Comparison of ENCODE assay signal across 1 cellular context in the genomic region with DNA sequence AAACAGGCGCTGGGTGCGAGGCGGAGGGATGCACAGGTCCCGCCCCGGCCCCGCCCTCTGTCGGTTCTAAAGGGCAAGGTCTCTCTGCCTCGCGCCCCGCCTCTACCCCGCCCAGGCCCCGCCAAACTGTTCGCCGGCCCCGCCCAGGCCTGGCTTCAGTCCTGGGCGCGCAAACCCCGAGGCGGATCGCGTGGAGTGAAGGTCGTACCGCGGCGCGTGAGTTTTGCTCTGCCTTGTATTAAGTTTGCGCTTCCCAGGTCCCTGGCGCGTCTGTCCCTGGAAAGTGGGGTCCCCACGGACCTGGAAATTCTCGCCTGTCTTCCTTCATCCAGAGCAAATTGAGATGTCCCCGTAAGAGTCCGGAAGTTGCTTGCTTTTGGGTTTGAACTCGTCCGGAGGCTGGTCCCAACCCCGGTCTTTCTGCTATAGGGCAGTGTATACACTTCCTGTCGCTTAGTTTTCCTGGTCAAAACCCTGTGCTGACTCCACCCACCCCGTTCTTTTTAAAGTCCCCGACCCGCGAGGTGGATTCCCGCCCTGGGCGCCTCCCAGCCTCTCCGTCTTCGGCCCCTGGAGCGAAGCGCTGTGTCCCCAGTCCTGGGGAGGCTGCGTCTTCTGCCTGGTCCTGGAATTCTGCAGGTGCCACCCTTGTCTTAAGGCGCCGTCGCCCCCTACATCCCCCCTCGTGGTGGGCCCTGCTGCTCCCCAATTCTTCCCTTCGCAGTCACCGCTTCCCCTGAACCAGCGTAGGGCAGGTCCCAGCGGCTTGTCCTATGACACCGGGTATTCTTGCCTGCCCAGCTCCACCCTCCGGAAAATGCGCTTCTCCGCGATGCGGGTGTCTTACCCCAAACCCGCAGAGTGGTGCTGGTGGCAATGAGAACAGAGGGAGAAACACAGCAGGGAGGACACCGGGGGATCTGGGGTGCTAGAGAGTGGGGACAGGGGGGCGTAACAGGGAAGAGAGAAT.
TF ChIP-seq lines count a peak whose summit lies in the region.

No MANE protein-coding gene starts in this region.

TF ChIP-seq in GM12878, 131 proteins besides CTCF, POLR2A, EP300 and RAD21 (continued from another document and continues in another):
- TF ChIP-seq, protein P1, sequence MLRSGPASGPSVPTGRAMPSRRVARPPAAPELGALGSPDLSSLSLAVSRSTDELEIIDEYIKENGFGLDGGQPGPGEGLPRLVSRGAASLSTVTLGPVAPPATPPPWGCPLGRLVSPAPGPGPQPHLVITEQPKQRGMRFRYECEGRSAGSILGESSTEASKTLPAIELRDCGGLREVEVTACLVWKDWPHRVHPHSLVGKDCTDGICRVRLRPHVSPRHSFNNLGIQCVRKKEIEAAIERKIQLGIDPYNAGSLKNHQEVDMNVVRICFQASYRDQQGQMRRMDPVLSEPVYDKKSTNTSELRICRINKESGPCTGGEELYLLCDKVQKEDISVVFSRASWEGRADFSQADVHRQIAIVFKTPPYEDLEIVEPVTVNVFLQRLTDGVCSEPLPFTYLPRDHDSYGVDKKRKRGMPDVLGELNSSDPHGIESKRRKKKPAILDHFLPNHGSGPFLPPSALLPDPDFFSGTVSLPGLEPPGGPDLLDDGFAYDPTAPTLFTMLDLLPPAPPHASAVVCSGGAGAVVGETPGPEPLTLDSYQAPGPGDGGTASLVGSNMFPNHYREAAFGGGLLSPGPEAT (IDR thresholded peaks at IDR 0.05; ENCODE audit: low read depth), result peak; percentile 86
- TF ChIP-seq MTA2 (IDR thresholded peaks at IDR 0.05; ENCODE audit: low read depth), result no peak
- TF ChIP-seq, protein P2, sequence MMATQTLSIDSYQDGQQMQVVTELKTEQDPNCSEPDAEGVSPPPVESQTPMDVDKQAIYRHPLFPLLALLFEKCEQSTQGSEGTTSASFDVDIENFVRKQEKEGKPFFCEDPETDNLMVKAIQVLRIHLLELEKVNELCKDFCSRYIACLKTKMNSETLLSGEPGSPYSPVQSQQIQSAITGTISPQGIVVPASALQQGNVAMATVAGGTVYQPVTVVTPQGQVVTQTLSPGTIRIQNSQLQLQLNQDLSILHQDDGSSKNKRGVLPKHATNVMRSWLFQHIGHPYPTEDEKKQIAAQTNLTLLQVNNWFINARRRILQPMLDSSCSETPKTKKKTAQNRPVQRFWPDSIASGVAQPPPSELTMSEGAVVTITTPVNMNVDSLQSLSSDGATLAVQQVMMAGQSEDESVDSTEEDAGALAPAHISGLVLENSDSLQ (IDR thresholded peaks at IDR 0.05), result no peak
- no peak for TF ChIP-seq JUND (IDR thresholded peaks at IDR 0.05; ENCODE audit: low read depth, low read length)
- peak; percentile 89 for TF ChIP-seq MXI1 (IDR thresholded peaks at IDR 0.05; ENCODE audit: low read depth, low read length)
- TF ChIP-seq NR2C1 (IDR thresholded peaks at IDR 0.05), result peak; percentile 43; the same call in 1 of the 2 replicates
- TF ChIP-seq, protein P3, sequence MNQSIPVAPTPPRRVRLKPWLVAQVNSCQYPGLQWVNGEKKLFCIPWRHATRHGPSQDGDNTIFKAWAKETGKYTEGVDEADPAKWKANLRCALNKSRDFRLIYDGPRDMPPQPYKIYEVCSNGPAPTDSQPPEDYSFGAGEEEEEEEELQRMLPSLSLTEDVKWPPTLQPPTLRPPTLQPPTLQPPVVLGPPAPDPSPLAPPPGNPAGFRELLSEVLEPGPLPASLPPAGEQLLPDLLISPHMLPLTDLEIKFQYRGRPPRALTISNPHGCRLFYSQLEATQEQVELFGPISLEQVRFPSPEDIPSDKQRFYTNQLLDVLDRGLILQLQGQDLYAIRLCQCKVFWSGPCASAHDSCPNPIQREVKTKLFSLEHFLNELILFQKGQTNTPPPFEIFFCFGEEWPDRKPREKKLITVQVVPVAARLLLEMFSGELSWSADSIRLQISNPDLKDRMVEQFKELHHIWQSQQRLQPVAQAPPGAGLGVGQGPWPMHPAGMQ (IDR thresholded peaks at IDR 0.05; ENCODE audit: borderline replicate concordance), result no peak
- TF ChIP-seq, protein P4, sequence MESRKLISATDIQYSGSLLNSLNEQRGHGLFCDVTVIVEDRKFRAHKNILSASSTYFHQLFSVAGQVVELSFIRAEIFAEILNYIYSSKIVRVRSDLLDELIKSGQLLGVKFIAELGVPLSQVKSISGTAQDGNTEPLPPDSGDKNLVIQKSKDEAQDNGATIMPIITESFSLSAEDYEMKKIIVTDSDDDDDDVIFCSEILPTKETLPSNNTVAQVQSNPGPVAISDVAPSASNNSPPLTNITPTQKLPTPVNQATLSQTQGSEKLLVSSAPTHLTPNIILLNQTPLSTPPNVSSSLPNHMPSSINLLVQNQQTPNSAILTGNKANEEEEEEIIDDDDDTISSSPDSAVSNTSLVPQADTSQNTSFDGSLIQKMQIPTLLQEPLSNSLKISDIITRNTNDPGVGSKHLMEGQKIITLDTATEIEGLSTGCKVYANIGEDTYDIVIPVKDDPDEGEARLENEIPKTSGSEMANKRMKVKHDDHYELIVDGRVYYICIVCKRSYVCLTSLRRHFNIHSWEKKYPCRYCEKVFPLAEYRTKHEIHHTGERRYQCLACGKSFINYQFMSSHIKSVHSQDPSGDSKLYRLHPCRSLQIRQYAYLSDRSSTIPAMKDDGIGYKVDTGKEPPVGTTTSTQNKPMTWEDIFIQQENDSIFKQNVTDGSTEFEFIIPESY (IDR thresholded peaks at IDR 0.05), result no peak
- peak; percentile 64; the same call in 1 of the 2 replicates for TF ChIP-seq GABPA (IDR thresholded peaks at IDR 0.05; ENCODE audit: low read depth)
- no peak for TF ChIP-seq TCF3 (IDR thresholded peaks at IDR 0.05; ENCODE audit: borderline replicate concordance, insufficient read depth, low read depth, low read length)
- TF ChIP-seq, protein P5, sequence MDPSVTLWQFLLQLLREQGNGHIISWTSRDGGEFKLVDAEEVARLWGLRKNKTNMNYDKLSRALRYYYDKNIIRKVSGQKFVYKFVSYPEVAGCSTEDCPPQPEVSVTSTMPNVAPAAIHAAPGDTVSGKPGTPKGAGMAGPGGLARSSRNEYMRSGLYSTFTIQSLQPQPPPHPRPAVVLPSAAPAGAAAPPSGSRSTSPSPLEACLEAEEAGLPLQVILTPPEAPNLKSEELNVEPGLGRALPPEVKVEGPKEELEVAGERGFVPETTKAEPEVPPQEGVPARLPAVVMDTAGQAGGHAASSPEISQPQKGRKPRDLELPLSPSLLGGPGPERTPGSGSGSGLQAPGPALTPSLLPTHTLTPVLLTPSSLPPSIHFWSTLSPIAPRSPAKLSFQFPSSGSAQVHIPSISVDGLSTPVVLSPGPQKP (IDR thresholded peaks at IDR 0.05; ENCODE audit: low read depth, low read length), result peak; percentile 31; the same call in 1 of the 2 replicates
- no peak for TF ChIP-seq ZNF24 (IDR thresholded peaks at IDR 0.05)
- no peak for TF ChIP-seq SMAD1 (IDR thresholded peaks at IDR 0.05; ENCODE audit: low read depth, partially characterized antibody)
- TF ChIP-seq, protein P6, sequence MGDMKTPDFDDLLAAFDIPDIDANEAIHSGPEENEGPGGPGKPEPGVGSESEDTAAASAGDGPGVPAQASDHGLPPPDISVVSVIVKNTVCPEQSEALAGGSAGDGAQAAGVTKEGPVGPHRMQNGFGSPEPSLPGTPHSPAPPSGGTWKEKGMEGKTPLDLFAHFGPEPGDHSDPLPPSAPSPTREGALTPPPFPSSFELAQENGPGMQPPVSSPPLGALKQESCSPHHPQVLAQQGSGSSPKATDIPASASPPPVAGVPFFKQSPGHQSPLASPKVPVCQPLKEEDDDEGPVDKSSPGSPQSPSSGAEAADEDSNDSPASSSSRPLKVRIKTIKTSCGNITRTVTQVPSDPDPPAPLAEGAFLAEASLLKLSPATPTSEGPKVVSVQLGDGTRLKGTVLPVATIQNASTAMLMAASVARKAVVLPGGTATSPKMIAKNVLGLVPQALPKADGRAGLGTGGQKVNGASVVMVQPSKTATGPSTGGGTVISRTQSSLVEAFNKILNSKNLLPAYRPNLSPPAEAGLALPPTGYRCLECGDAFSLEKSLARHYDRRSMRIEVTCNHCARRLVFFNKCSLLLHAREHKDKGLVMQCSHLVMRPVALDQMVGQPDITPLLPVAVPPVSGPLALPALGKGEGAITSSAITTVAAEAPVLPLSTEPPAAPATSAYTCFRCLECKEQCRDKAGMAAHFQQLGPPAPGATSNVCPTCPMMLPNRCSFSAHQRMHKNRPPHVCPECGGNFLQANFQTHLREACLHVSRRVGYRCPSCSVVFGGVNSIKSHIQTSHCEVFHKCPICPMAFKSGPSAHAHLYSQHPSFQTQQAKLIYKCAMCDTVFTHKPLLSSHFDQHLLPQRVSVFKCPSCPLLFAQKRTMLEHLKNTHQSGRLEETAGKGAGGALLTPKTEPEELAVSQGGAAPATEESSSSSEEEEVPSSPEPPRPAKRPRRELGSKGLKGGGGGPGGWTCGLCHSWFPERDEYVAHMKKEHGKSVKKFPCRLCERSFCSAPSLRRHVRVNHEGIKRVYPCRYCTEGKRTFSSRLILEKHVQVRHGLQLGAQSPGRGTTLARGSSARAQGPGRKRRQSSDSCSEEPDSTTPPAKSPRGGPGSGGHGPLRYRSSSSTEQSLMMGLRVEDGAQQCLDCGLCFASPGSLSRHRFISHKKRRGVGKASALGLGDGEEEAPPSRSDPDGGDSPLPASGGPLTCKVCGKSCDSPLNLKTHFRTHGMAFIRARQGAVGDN (IDR thresholded peaks at IDR 0.05), result peak; percentile 59; the same call in 1 of the 2 replicates
- TF ChIP-seq SIX5 (IDR thresholded peaks at IDR 0.05; ENCODE audit: low read depth, low read length, severe bottlenecking), result no peak
- TF ChIP-seq SUZ12 (IDR thresholded peaks at IDR 0.05; ENCODE audit: unreplicated experiment), result no peak
- TF ChIP-seq NFIC (IDR thresholded peaks at IDR 0.05; ENCODE audit: low read depth, low read length), result no peak
- TF ChIP-seq FOXM1 (IDR thresholded peaks at IDR 0.05; ENCODE audit: low read depth, low read length), result no peak
- no peak for TF ChIP-seq ZNF217 (IDR thresholded peaks at IDR 0.05)
- TF ChIP-seq, protein P7, sequence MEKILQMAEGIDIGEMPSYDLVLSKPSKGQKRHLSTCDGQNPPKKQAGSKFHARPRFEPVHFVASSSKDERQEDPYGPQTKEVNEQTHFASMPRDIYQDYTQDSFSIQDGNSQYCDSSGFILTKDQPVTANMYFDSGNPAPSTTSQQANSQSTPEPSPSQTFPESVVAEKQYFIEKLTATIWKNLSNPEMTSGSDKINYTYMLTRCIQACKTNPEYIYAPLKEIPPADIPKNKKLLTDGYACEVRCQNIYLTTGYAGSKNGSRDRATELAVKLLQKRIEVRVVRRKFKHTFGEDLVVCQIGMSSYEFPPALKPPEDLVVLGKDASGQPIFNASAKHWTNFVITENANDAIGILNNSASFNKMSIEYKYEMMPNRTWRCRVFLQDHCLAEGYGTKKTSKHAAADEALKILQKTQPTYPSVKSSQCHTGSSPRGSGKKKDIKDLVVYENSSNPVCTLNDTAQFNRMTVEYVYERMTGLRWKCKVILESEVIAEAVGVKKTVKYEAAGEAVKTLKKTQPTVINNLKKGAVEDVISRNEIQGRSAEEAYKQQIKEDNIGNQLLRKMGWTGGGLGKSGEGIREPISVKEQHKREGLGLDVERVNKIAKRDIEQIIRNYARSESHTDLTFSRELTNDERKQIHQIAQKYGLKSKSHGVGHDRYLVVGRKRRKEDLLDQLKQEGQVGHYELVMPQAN (conservative IDR thresholded peaks at IDR 0.05), result peak; percentile 91
- TF ChIP-seq ZNF592 (IDR thresholded peaks at IDR 0.05), result no peak
- peak; percentile 82 for TF ChIP-seq GATAD2B (conservative IDR thresholded peaks at IDR 0.05; ENCODE audit: low read depth)
- no peak for TF ChIP-seq HDAC2 (IDR thresholded peaks at IDR 0.05)
- peak; percentile 35; a peak in 1 of 4 replicates for TF ChIP-seq BHLHE40 (IDR thresholded peaks at IDR 0.05; ENCODE audit: borderline replicate concordance in 1 of 2, low read depth in 2 of 2, low read length in 1 of 2)
- no peak for TF ChIP-seq YY1 (IDR thresholded peaks at IDR 0.05; ENCODE audit: low read depth, low read length)
- TF ChIP-seq SPI1 (IDR thresholded peaks at IDR 0.05; ENCODE audit: borderline replicate concordance, insufficient read depth, low read depth, low read length), result no peak
- TF ChIP-seq NR2F1 (conservative IDR thresholded peaks at IDR 0.05), result peak; percentile 36; the same call in 1 of the 2 replicates
- TF ChIP-seq CHD4 (IDR thresholded peaks at IDR 0.05), result no peak
- no peak for TF ChIP-seq WRNIP1 (IDR thresholded peaks at IDR 0.05; ENCODE audit: borderline replicate concordance, low read depth, low read length)
- no peak for TF ChIP-seq FOS (IDR thresholded peaks at IDR 0.05; ENCODE audit: borderline replicate concordance, extremely low read depth, insufficient read length)
- peak; percentile 26; the same call in 1 of the 3 replicates for TF ChIP-seq POU2F2 (IDR thresholded peaks at IDR 0.05; ENCODE audit: borderline replicate concordance, low read depth, low read length)
- TF ChIP-seq MTA3 (IDR thresholded peaks at IDR 0.05; ENCODE audit: borderline replicate concordance, low read length), result no peak
- no peak for TF ChIP-seq STAT1 (conservative IDR thresholded peaks at IDR 0.05)
